ENCODE assay signal across 25 cellular contexts in the genomic region with DNA sequence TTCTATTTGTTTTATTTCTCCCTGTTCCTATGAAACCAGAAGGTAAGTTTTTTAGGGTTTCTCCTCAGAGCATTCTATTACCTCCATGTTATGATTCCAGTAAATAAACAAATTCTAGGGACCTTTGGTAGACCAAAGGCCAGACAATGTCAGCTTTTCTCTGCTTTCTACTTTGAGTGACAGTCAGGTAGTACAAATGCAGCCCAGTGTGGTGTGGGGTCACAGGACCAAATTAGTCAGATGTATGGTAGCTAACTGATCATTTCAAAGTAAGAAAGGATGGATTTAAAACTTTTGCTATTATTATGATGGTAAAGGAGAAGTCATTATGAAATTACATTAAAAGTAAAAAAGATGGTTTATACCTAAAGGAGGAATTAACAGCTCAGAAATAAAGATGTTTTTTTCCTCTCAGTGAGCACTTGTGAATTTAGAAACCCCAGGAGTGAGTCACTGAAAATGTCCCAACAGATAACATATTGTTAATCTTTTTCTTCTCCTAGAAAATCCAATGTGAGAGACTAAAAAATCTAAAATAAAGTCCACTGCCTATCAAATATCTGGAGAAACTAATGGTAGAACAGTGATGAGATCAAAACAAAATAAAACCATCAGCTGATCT. TPM values are rescaled to one million over a fixed set of nuclear protein-coding genes. Genes with fewer than 3 reads are reported as not detected.
A peak's percentile ranks its signal among the peaks of the same experiment; 100 is the strongest.
DNase-seq lines count a peak whose midpoint lies in the region; ATAC-seq and TF ChIP-seq lines count a peak whose summit lies in the region.
"Had no signal": no experiment of that assay in that cellular context is flagged by ENCODE, and none has a peak within 500 bp of the region (broad histone marks: within the 10 kb centered on the region; RNA-seq: fewer than 3 reads in every experiment).

No MANE protein-coding gene starts in this region.

- H3K27me3 Mint-ChIP-seq in T-helper 2 cell treated with Interferon-gamma antibody and Interleukin-4, amounts not matched to agents 5 μg/mL and 100 μg/mL, for 36 hours (ENCODE audit: low read depth): no peaks in the 10 kb centered on the region
- H3K27me3 Mint-ChIP-seq in natural killer cell treated with Interleukin-12 subunit alpha and Interleukin-12 subunit beta and Interleukin-15 and Interleukin-18, amount 100 ng/mL, for 72 hours: peaks cover 7 to 12% of the 10 kb centered on the region in 2 donors
- peaks cover 10 to 16% of the 10 kb centered on the region in 2 donors for H3K27me3 Mint-ChIP-seq in natural killer cell (ENCODE audit: low read depth in 2 of 2)
- H3K27me3 Mint-ChIP-seq: B cell; naive thymus-derived CD4-positive, alpha-beta T cell had no signal

- peaks cover 21% of the 10 kb centered on the region for H3K4me1 Mint-ChIP-seq in T-helper 2 cell treated with Interferon-gamma antibody and Interleukin-4, amounts not matched to agents 5 μg/mL and 100 μg/mL, for 36 hours (ENCODE audit: low read depth)
- no peaks in the 10 kb centered on the region for H3K4me1 Mint-ChIP-seq in natural killer cell treated with Interleukin-12 subunit alpha and Interleukin-12 subunit beta and Interleukin-15 and Interleukin-18, amount 100 ng/mL, for 72 hours (ENCODE audit: low read depth in 2 of 2)
- H3K4me1 Mint-ChIP-seq in natural killer cell: no peaks in the 10 kb centered on the region
- H3K4me1 Mint-ChIP-seq: B cell had no signal

- intact Hi-C loops in natural killer cell (cut with micrococcal nuclease): no loop called here
- intact Hi-C loops in thyroid gland (cut with DNase I): no loop called here

- no peaks in the 10 kb centered on the region for H3K36me3 ChIP-seq in thyroid gland
- H3K36me3 ChIP-seq: HAP-1, ovary had no signal

- H3K4me1 ChIP-seq in thyroid gland: peaks cover 6 to 7% of the 10 kb centered on the region in 2 donors
- H3K4me1 ChIP-seq: HAP-1 had no signal

- no peaks in the 10 kb centered on the region for H3K36me3 Mint-ChIP-seq in T-helper 2 cell treated with Interferon-gamma antibody and Interleukin-4, amounts not matched to agents 5 μg/mL and 100 μg/mL, for 36 hours (ENCODE audit: low read depth)
- no peaks in the 10 kb centered on the region for H3K36me3 Mint-ChIP-seq in natural killer cell treated with Interleukin-12 subunit alpha and Interleukin-12 subunit beta and Interleukin-15 and Interleukin-18, amount 100 ng/mL, for 72 hours
- no peaks in the 10 kb centered on the region for H3K36me3 Mint-ChIP-seq in natural killer cell

- H3K9me3 Mint-ChIP-seq in T-helper 2 cell treated with Interferon-gamma antibody and Interleukin-4, amounts not matched to agents 5 μg/mL and 100 μg/mL, for 36 hours: peaks cover 3% of the 10 kb centered on the region
- peaks cover 5% of the 10 kb centered on the region for H3K9me3 Mint-ChIP-seq in natural killer cell treated with Interleukin-12 subunit alpha and Interleukin-12 subunit beta and Interleukin-15 and Interleukin-18, amount 100 ng/mL, for 72 hours
- no peaks in the 10 kb centered on the region for H3K9me3 Mint-ChIP-seq in natural killer cell

- TF ChIP-seq POLR2A in thyroid gland (IDR thresholded peaks at IDR 0.05): no peak

- H3K4me3 Mint-ChIP-seq in T-helper 2 cell treated with Interferon-gamma antibody and Interleukin-4, amounts not matched to agents 5 μg/mL and 100 μg/mL, for 36 hours: no peak overlapping the region
- H3K4me3 Mint-ChIP-seq in natural killer cell treated with Interleukin-12 subunit alpha and Interleukin-12 subunit beta and Interleukin-15 and Interleukin-18, amount 100 ng/mL, for 72 hours: no peak overlapping the region
- no peak overlapping the region for H3K4me3 Mint-ChIP-seq in natural killer cell
- H3K4me3 Mint-ChIP-seq: B cell; naive thymus-derived CD4-positive, alpha-beta T cell had no signal

- no peak overlapping the region for H3K27ac Mint-ChIP-seq in T-helper 2 cell treated with Interferon-gamma antibody and Interleukin-4, amounts not matched to agents 5 μg/mL and 100 μg/mL, for 36 hours
- peak overlapping the region in 1 of 2 donors; percentile 12 for H3K27ac Mint-ChIP-seq in natural killer cell treated with Interleukin-12 subunit alpha and Interleukin-12 subunit beta and Interleukin-15 and Interleukin-18, amount 100 ng/mL, for 72 hours
- no peak overlapping the region for H3K27ac Mint-ChIP-seq in natural killer cell
- H3K27ac Mint-ChIP-seq: B cell had no signal

- no peak overlapping the region for H3K27ac ChIP-seq in thyroid gland
- H3K27ac ChIP-seq: coronary artery, ovary had no signal

- peak; percentile 27 for DNase-seq in T-helper 2 cell treated with Interferon-gamma antibody and Interleukin-4, amounts not matched to agents 5 μg/mL and 100 μg/mL, for 36 hours (ENCODE audit: low spot score)
- no peak for DNase-seq in T-helper 2 cell
- DNase-seq in natural killer cell treated with Interleukin-12 subunit alpha and Interleukin-12 subunit beta and Interleukin-15 and Interleukin-18, amount 100 ng/mL, for 72 hours (ENCODE audit: low spot score): no peak
- no peak for DNase-seq in natural killer cell
- peak; percentile 13 for DNase-seq in fibroblast of pulmonary artery (ENCODE audit: low read depth)
- no peak for DNase-seq in NCI-H146 (lab: John Stamatoyannopoulos, UW)
- DNase-seq in thyroid gland: no peak
- no peak for DNase-seq in COLO668 (lab: John Stamatoyannopoulos, UW; ENCODE audit: unreplicated experiment)
- DNase-seq: COR-L47; head of caudate nucleus; Kasumi-1; left cardiac atrium; naive thymus-derived CD4-positive, alpha-beta T cell; NCI-H1048; NCI-H2029 treated with DMSO at 0.1 percent for 48 hours; NCI-H345; NCI-H82; ovary; Right ventricle myocardium superior; stimulated activated naive CD4-positive, alpha-beta T cell; trophoblast cell had no signal

- no peaks in the 10 kb centered on the region for H3K27me3 ChIP-seq in thyroid gland
- H3K27me3 ChIP-seq: ovary had no signal

- no peak overlapping the region for H3K4me3 ChIP-seq in fibroblast of pulmonary artery (replicated peaks; ENCODE audit: low read depth, low read length)
- H3K4me3 ChIP-seq in thyroid gland (replicated peaks in 1 of 3): no peak overlapping the region
- H3K4me3 ChIP-seq: coronary artery, HAP-1, ovary had no signal

- no peaks in the 10 kb centered on the region for H3K9me3 ChIP-seq in thyroid gland
- H3K9me3 ChIP-seq: HAP-1, ovary had no signal

- peak; percentile 43 to 64 for ATAC-seq in natural killer cell treated with Interleukin-12 subunit alpha and Interleukin-12 subunit beta and Interleukin-15 and Interleukin-18, amount 100 ng/mL, for 72 hours
- no peak for ATAC-seq in natural killer cell
- ATAC-seq: left cardiac atrium; naive thymus-derived CD4-positive, alpha-beta T cell; sciatic nerve had no signal

- no peak for TF ChIP-seq CTCF in natural killer cell (IDR thresholded peaks at IDR 0.05)
- no peak for TF ChIP-seq CTCF in fibroblast of pulmonary artery (IDR thresholded peaks at IDR 0.05; ENCODE audit: low read length, missing control alignments)
- no peak for TF ChIP-seq CTCF in thyroid gland (IDR thresholded peaks at IDR 0.05)

RNA-seq across cellular contexts. Expression of a gene that starts 16.7 kb away (rescaled TPM):
- 10 to 100 TPM; 53.7 to 80.1 TPM for total RNA-seq in natural killer cell treated with Interleukin-12 subunit alpha and Interleukin-12 subunit beta and Interleukin-15 and Interleukin-18, amount 100 ng/mL, for 72 hours
- total RNA-seq in natural killer cell: 10 to 100 TPM; 24.2 to 29.2 (median 25.2) TPM
- total RNA-seq in thyroid gland: 10 to 100 TPM; 30.9 to 45.2 (median 35.8) TPM

Comparison
In these comparisons a context has a peak if more than half of its experiments do, and no peak if none do; other contexts are left out.
1. DNase-seq: peak in T-helper 2 cell treated with Interferon-gamma antibody and Interleukin-4, amounts not matched to agents 5 μg/mL and 100 μg/mL, for 36 hours (single experiment) and fibroblast of pulmonary artery (single experiment); none in T-helper 2 cell (0 of 5), natural killer cell treated with Interleukin-12 subunit alpha and Interleukin-12 subunit beta and Interleukin-15 and Interleukin-18, amount 100 ng/mL, for 72 hours (single experiment), natural killer cell (single experiment), NCI-H146 (single experiment), thyroid gland (0 of 2) and COLO668 (single experiment).
2. ATAC-seq: peak in natural killer cell treated with Interleukin-12 subunit alpha and Interleukin-12 subunit beta and Interleukin-15 and Interleukin-18, amount 100 ng/mL, for 72 hours (2 of 2); none in natural killer cell (0 of 3).